2 cellular contexts compared by ENCODE assay signal in the genomic region with DNA sequence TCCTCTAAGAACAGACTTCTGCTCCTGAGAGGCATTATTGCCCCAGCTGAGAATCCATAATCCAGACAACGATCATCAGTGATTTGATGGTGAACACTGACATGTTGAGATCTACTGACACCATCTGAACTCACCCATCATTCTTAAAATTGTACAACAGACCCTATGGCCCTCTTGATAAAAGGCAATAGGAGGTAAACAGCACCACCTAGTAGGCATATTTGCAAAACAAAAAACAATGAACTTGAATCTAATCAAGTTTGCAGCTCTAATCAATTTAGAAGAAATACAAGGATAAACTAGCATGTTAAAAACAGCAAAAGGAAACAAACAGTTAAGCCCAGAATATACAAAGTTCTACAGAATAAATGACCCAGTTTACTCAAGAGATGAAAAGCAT.
TF ChIP-seq lines count a peak whose summit lies in the region.

No MANE protein-coding gene starts in this region.

TF ChIP-seq in Ishikawa, 13 proteins besides CTCF, POLR2A, EP300 and RAD21 (continued from another document):
- TF ChIP-seq, protein P1, sequence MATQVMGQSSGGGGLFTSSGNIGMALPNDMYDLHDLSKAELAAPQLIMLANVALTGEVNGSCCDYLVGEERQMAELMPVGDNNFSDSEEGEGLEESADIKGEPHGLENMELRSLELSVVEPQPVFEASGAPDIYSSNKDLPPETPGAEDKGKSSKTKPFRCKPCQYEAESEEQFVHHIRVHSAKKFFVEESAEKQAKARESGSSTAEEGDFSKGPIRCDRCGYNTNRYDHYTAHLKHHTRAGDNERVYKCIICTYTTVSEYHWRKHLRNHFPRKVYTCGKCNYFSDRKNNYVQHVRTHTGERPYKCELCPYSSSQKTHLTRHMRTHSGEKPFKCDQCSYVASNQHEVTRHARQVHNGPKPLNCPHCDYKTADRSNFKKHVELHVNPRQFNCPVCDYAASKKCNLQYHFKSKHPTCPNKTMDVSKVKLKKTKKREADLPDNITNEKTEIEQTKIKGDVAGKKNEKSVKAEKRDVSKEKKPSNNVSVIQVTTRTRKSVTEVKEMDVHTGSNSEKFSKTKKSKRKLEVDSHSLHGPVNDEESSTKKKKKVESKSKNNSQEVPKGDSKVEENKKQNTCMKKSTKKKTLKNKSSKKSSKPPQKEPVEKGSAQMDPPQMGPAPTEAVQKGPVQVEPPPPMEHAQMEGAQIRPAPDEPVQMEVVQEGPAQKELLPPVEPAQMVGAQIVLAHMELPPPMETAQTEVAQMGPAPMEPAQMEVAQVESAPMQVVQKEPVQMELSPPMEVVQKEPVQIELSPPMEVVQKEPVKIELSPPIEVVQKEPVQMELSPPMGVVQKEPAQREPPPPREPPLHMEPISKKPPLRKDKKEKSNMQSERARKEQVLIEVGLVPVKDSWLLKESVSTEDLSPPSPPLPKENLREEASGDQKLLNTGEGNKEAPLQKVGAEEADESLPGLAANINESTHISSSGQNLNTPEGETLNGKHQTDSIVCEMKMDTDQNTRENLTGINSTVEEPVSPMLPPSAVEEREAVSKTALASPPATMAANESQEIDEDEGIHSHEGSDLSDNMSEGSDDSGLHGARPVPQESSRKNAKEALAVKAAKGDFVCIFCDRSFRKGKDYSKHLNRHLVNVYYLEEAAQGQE (IDR thresholded peaks at IDR 0.05; ENCODE audit: low read depth): no peak
- TF ChIP-seq CREB1 (IDR thresholded peaks at IDR 0.05; ENCODE audit: low read depth): no peak
- no peak for TF ChIP-seq ZBTB7A (IDR thresholded peaks at IDR 0.05; ENCODE audit: low read depth)
- no peak for TF ChIP-seq FOXM1 (IDR thresholded peaks at IDR 0.05; ENCODE audit: borderline replicate concordance, low read depth)
- TF ChIP-seq TAF1 (IDR thresholded peaks at IDR 0.05; ENCODE audit: low read depth): no peak
- TF ChIP-seq YY1 (IDR thresholded peaks at IDR 0.05; ENCODE audit: low read depth): no peak
- TF ChIP-seq TCF12 (IDR thresholded peaks at IDR 0.05; ENCODE audit: low read depth): no peak
- TF ChIP-seq, protein P2, sequence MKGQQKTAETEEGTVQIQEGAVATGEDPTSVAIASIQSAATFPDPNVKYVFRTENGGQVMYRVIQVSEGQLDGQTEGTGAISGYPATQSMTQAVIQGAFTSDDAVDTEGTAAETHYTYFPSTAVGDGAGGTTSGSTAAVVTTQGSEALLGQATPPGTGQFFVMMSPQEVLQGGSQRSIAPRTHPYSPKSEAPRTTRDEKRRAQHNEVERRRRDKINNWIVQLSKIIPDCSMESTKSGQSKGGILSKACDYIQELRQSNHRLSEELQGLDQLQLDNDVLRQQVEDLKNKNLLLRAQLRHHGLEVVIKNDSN (IDR thresholded peaks at IDR 0.05): no peak
- TF ChIP-seq EGR1 (IDR thresholded peaks at IDR 0.05): no peak
- TF ChIP-seq, protein P3, sequence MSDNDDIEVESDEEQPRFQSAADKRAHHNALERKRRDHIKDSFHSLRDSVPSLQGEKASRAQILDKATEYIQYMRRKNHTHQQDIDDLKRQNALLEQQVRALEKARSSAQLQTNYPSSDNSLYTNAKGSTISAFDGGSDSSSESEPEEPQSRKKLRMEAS (IDR thresholded peaks at IDR 0.05): no peak
- TF ChIP-seq TEAD4 (IDR thresholded peaks at IDR 0.05): no peak
- TF ChIP-seq NFIC (IDR thresholded peaks at IDR 0.05): no peak

TF ChIP-seq in neural cell, 6 proteins besides CTCF, POLR2A, EP300 and RAD21 (continued from another document):
- TF ChIP-seq, protein P1 (IDR thresholded peaks at IDR 0.05; ENCODE audit: borderline replicate concordance): no peak
- TF ChIP-seq SMC3 (conservative IDR thresholded peaks at IDR 0.05; ENCODE audit: poor library complexity): no peak
TF ChIP-seq in neural cell: peak in this region for 0.
